Comparison of ENCODE assay signal across 8 cellular contexts in genomic region chr1:54407957-54408700, GRCh38. TPM values are rescaled to one million over a fixed set of nuclear protein-coding genes. Genes with fewer than 3 reads are reported as not detected.
DNase-seq lines count a peak whose midpoint lies in the region; TF ChIP-seq lines count a peak whose summit lies in the region.

No MANE protein-coding gene starts in this region.

- no peak for TF ChIP-seq POLR2A in stomach (IDR thresholded peaks at IDR 0.05)

- H3K4me1 ChIP-seq in ascending aorta (peaks cover 6 to 19% of the 10 kb centered on the region in 2 donors), stomach (peaks cover 35 to 58% (median 51%) of the 10 kb centered on the region in 4 donors)

- H3K27me3 Mint-ChIP-seq in Calu3 (ENCODE audit: unreplicated experiment) = peaks cover 4% of the 10 kb centered on the region

- H3K4me3 ChIP-seq in ascending aorta (peak overlapping the region in 1 of 2 donors; percentile 19), kidney epithelial cell (ENCODE audit: low read depth, low read length) (no peak overlapping the region), stomach (peak overlapping the region in 1 of 4 donors; percentile 19)

- H3K27ac ChIP-seq in ascending aorta = peak overlapping the region; percentile 58 to 86
- peak overlapping the region; percentile 57 to 97 (median 95) for H3K27ac ChIP-seq in stomach

- H3K9me3 ChIP-seq in ascending aorta (no peaks in the 10 kb centered on the region), stomach (no peaks in the 10 kb centered on the region)

- peak overlapping the region; percentile 78 for H3K4me3 Mint-ChIP-seq in Calu3 (ENCODE audit: low read depth, unreplicated experiment)

- H3K9me3 Mint-ChIP-seq in Calu3 (ENCODE audit: low read depth, unreplicated experiment) = no peaks in the 10 kb centered on the region

- intact Hi-C loops in Calu3 (cut with micrococcal nuclease; ENCODE audit: unreplicated experiment) = loop anchor here (1.0 kb wide), 1 partner anchor 80 kb away; no protein-coding TSS in a partner anchor
- intact Hi-C loops in ascending aorta (cut with DNase I) = loop anchor here (1.0 to 5.0 kb wide), 11 partner anchors 71 to 521 kb away; partner anchors contain the start of genes CYB5RL, DHCR24, IFT25 and MRPL37
- intact Hi-C loops in stomach (cut with DNase I; ENCODE audit: low total_unique reads) = loop anchor here (10.0 kb wide), 2 partner anchors 143 to 193 kb away; no protein-coding TSS in a partner anchor

- peaks cover 0 to under 1% of the 10 kb centered on the region in 2 donors for H3K36me3 ChIP-seq in ascending aorta
- H3K36me3 ChIP-seq in kidney epithelial cell (ENCODE audit: control insufficient read depth, insufficient read depth, low read length) = no peaks in the 10 kb centered on the region
- H3K36me3 ChIP-seq in stomach = no peaks in the 10 kb centered on the region

- TF ChIP-seq CTCF in Calu3 (IDR thresholded peaks at IDR 0.05; ENCODE audit: unreplicated experiment) (no peak), ascending aorta (IDR thresholded peaks at IDR 0.05) (no peak), kidney epithelial cell (IDR thresholded peaks at IDR 0.05; ENCODE audit: insufficient read depth, low read length, poor library complexity, severe bottlenecking) (no peak), stomach (IDR thresholded peaks at IDR 0.05) (no peak)

- 42 to 67% (median 61%) methylated on average over 10 of the region's 10 CpGs for WGBS in stomach, 5 donors

- CTCF ChIA-PET in Calu3 (lab: Charles Lee) = interaction anchor here (0.6 to 1.4 kb wide), 8 partner anchors 14 to 179 kb away, joined by 3 to 10 read pairs (median 4); no protein-coding TSS in a partner anchor

- H3K4me1 Mint-ChIP-seq in Calu3 (ENCODE audit: low read depth, unreplicated experiment) = peaks cover 24% of the 10 kb centered on the region

- no peaks in the 10 kb centered on the region for H3K27me3 ChIP-seq in ascending aorta
- H3K27me3 ChIP-seq in kidney epithelial cell (ENCODE audit: control insufficient read depth, insufficient read depth, low read length) = no peaks in the 10 kb centered on the region
- no peaks in the 10 kb centered on the region for H3K27me3 ChIP-seq in stomach

- H3K27ac Mint-ChIP-seq in Calu3 (ENCODE audit: unreplicated experiment) = no peak overlapping the region

- no peak for TF ChIP-seq EP300 in stomach (IDR thresholded peaks at IDR 0.05)

- peaks cover 17% of the 10 kb centered on the region for H3K36me3 Mint-ChIP-seq in Calu3 (ENCODE audit: insufficient read depth, unreplicated experiment)

- DNase-seq in Calu3 = peak; percentile 13
- DNase-seq in LHCN-M2 (ENCODE audit: low read depth) = peak; percentile 86
- DNase-seq in ascending aorta (ENCODE audit: low spot score in 2 of 2) = peak in 1 of 2 donors; percentile 74
- peak; percentile 69 for DNase-seq in kidney epithelial cell (ENCODE audit: low read depth)
- no peak for DNase-seq in stomach
- no peak for DNase-seq in DMS79 treated with DMSO at 0.1 percent for 48 hours (lab: John Stamatoyannopoulos, UW)
- no peak for DNase-seq in effector CD4-positive, alpha-beta T cell
- no peak for DNase-seq in NCI-H2171 treated with DMSO at 0.1 percent for 48 hours (lab: John Stamatoyannopoulos, UW)

- BruUV-seq in Calu3 (replicated peaks; lab: Mats Ljungman, UMichigan) = no TSS peak

RNA-seq across cellular contexts. Expression of gene SSBP3, which starts 1.9 kb away (rescaled TPM):
- total RNA-seq in Calu3 (2022) (16.6 and 16.7 TPM in 2 replicates), LHCN-M2 (2014; rRNA removed) (19.2 and 20.8 TPM in 2 replicates), ascending aorta (51.0 TPM), kidney epithelial cell (19.7 and 20.9 TPM in 2 replicates), stomach (10 to 100 TPM in 3 of 5 donors, 1 to 10 TPM in 2; 4.3 to 77.6 (median 20.0) TPM)
- polyA plus RNA-seq in LHCN-M2 (2012) = 20.1 TPM
- polyA plus RNA-seq in stomach = 100 to 1,000 TPM in 1 of 3 donors, 10 to 100 TPM in 2; 37.0 to 100 (median 59.5) TPM

Comparison
In these comparisons a context has a peak if more than half of its experiments do, and no peak if none do; other contexts are left out.
1. DNase-seq: peak in Calu3 (single experiment), LHCN-M2 (single experiment) and kidney epithelial cell (single experiment); none in stomach (single experiment), DMS79 treated with DMSO at 0.1 percent for 48 hours (single experiment), effector CD4-positive, alpha-beta T cell (single experiment) and NCI-H2171 treated with DMSO at 0.1 percent for 48 hours (single experiment).